Comparison of ENCODE assay signal across 15 cellular contexts in genomic region chr1:164635074-164635783, GRCh38.
DNase-seq lines count a peak whose midpoint lies in the region; ATAC-seq and TF ChIP-seq lines count a peak whose summit lies in the region.
"Had no signal": no experiment of that assay in that cellular context is flagged by ENCODE, and none has a peak within 500 bp of the region (broad histone marks: within the 10 kb centered on the region; RNA-seq: fewer than 3 reads in every experiment).

No MANE protein-coding gene starts in this region.

- no peak for DNase-seq in WTC11 (ENCODE audit: low spot score)
- no peak for DNase-seq in gastrocnemius medialis
- no peak for DNase-seq in LoVo (ENCODE audit: low spot score)
- no peak for DNase-seq in naive thymus-derived CD8-positive, alpha-beta T cell
- DNase-seq: activated CD4-positive, CD25-positive, alpha-beta regulatory T cell treated with anti-CD3 and anti-CD28 coated beads, Interleukin-2, amount 50 U/mL, for 72 hours; activated effector memory CD4-positive, alpha-beta T cell treated with anti-CD3 and anti-CD28 coated beads, Interleukin-2, amount 50 U/mL, for 16 hours; naive B cell; NCI-H187 treated with DMSO at 0.1 percent for 48 hours; T-helper 17 cell had no signal

- no peaks in the 10 kb centered on the region for H3K27me3 Mint-ChIP-seq in WTC11 (ENCODE audit: low read depth)
- H3K27me3 Mint-ChIP-seq in naive thymus-derived CD8-positive, alpha-beta T cell = peaks cover 0 to 2% (median 0%) of the 10 kb centered on the region in 5 donors
- H3K27me3 Mint-ChIP-seq: T-helper 17 cell had no signal

- intact Hi-C loops in gastrocnemius medialis (cut with DNase I; ENCODE audit: low total_unique reads) = no loop called here

- H3K36me3 ChIP-seq in HUES48 (ENCODE audit: control insufficient read depth, insufficient read depth, low read length) (0 out of 2 replicates have a peak, but pooled peaks cover 9% of the 10 kb centered on the region), iPS-18a (ENCODE audit: control insufficient read depth, low read depth, low read length) (no peaks in the 10 kb centered on the region), gastrocnemius medialis (no peaks in the 10 kb centered on the region)
- H3K36me3 ChIP-seq: ascending aorta, suprapubic skin had no signal

- H3K9me3 ChIP-seq in HUES48 (ENCODE audit: control insufficient read depth, insufficient read depth, low read length) (no peaks in the 10 kb centered on the region), iPS-18a (ENCODE audit: control insufficient read depth, low read depth, low read length) (no peaks in the 10 kb centered on the region), gastrocnemius medialis (no peaks in the 10 kb centered on the region)
- H3K9me3 ChIP-seq: ascending aorta, suprapubic skin had no signal

- no peaks in the 10 kb centered on the region for H3K9me3 Mint-ChIP-seq in WTC11
- H3K9me3 Mint-ChIP-seq in naive thymus-derived CD8-positive, alpha-beta T cell = peaks cover 0 to 2% (median 0%) of the 10 kb centered on the region in 9 donors

- H3K4me1 ChIP-seq in HUES48 (ENCODE audit: control insufficient read depth, insufficient read depth, low read length) (peaks cover 62% of the 10 kb centered on the region), iPS-18a (ENCODE audit: control insufficient read depth, low read depth, low read length) (peaks cover 53% of the 10 kb centered on the region), gastrocnemius medialis (peaks cover 89 to 95% of the 10 kb centered on the region in 2 donors)

- TF ChIP-seq CTCF in WTC11 (IDR thresholded peaks at IDR 0.05) (no peak), gastrocnemius medialis (IDR thresholded peaks at IDR 0.05 in 4 of 5, conservative IDR thresholded peaks at IDR 0.05 in 1 of 5) (no peak)

- peaks cover 84% of the 10 kb centered on the region for H3K4me1 Mint-ChIP-seq in WTC11
- H3K4me1 Mint-ChIP-seq in naive thymus-derived CD8-positive, alpha-beta T cell = no peaks in the 10 kb centered on the region
- H3K4me1 Mint-ChIP-seq: naive B cell, T-helper 17 cell had no signal

- H3K27me3 ChIP-seq in HUES48 (ENCODE audit: control insufficient read depth, insufficient read depth, low read length) = no peaks in the 10 kb centered on the region
- H3K27me3 ChIP-seq in iPS-18a (ENCODE audit: control insufficient read depth, insufficient read depth, low read length) = no peaks in the 10 kb centered on the region
- no peaks in the 10 kb centered on the region for H3K27me3 ChIP-seq in gastrocnemius medialis
- H3K27me3 ChIP-seq: ascending aorta, suprapubic skin had no signal

- ATAC-seq in WTC11 = peak; percentile 22
- no peak for ATAC-seq in gastrocnemius medialis
- ATAC-seq in HG03095 (IDR thresholded peaks at IDR 0.05; ENCODE audit: unreplicated experiment) = no peak
- no peak for ATAC-seq in naive thymus-derived CD8-positive, alpha-beta T cell
- ATAC-seq: Right ventricle myocardium inferior, T-helper 17 cell had no signal

- in situ Hi-C loops in gastrocnemius medialis (cut with MboI; ENCODE audit: low sequenced_read_pairs in 4 of 4) = loop anchor here in 1 of 4 donors (10.0 kb wide), 1 partner anchor 150 kb away; no protein-coding TSS in a partner anchor

- TF ChIP-seq POLR2A in gastrocnemius medialis (IDR thresholded peaks at IDR 0.05) = no peak

- H3K4me3 ChIP-seq in HUES48 (ENCODE audit: low read depth, low read length) (peak overlapping the region; percentile 28; the same call in 1 of the 2 replicates), iPS-18a (ENCODE audit: low read length) (peak overlapping the region; percentile 46), gastrocnemius medialis (no peak overlapping the region)
- H3K4me3 ChIP-seq: ascending aorta, suprapubic skin had no signal

- H3K36me3 Mint-ChIP-seq in WTC11 = peaks cover 7% of the 10 kb centered on the region; the same call in 1 of the 2 replicates
- H3K36me3 Mint-ChIP-seq in naive thymus-derived CD8-positive, alpha-beta T cell = no peaks in the 10 kb centered on the region
- H3K36me3 Mint-ChIP-seq: naive B cell had no signal

- H3K27ac ChIP-seq in HUES48 (ENCODE audit: low read depth, low read length) (peak overlapping the region; percentile 69), iPS-18a (ENCODE audit: low read length) (peak overlapping the region; percentile 63), gastrocnemius medialis (peak overlapping the region; percentile 84 to 92 (median 90))
- H3K27ac ChIP-seq: ascending aorta, suprapubic skin had no signal

- peak overlapping the region; percentile 44 for H3K4me3 Mint-ChIP-seq in WTC11
- no peak overlapping the region for H3K4me3 Mint-ChIP-seq in naive thymus-derived CD8-positive, alpha-beta T cell
- H3K4me3 Mint-ChIP-seq: naive B cell, T-helper 17 cell had no signal

- peak overlapping the region; percentile 90; the same call in 1 of the 2 replicates for H3K27ac Mint-ChIP-seq in WTC11
- no peak overlapping the region for H3K27ac Mint-ChIP-seq in naive thymus-derived CD8-positive, alpha-beta T cell
- H3K27ac Mint-ChIP-seq: naive B cell, T-helper 17 cell had no signal

- POLR2A ChIA-PET in WTC11 (lab: Charles Lee) = no interaction called here
- POLR2A ChIA-PET in naive thymus-derived CD8-positive, alpha-beta T cell (lab: Charles Lee) = no interaction called here

- CTCF ChIA-PET in WTC11 (lab: Charles Lee) = interaction anchor here (1.2 to 3.3 kb wide), 4 partner anchors 11 to 152 kb away, joined by 6 to 18 read pairs (median 10); no protein-coding TSS in a partner anchor

- H3K9ac ChIP-seq in HUES48 (ENCODE audit: low read depth, low read length) = no peak overlapping the region
- peak overlapping the region; percentile 25 for H3K9ac ChIP-seq in iPS-18a (ENCODE audit: low read length)

TF ChIP-seq in WTC11, 78 proteins besides CTCF, POLR2A, EP300 and RAD21:
- TF ChIP-seq ZNF317 (CRISPR knock-in tag; IDR thresholded peaks at IDR 0.05; ENCODE audit: borderline replicate concordance, low read depth) = no peak
- TF ChIP-seq, protein P1, sequence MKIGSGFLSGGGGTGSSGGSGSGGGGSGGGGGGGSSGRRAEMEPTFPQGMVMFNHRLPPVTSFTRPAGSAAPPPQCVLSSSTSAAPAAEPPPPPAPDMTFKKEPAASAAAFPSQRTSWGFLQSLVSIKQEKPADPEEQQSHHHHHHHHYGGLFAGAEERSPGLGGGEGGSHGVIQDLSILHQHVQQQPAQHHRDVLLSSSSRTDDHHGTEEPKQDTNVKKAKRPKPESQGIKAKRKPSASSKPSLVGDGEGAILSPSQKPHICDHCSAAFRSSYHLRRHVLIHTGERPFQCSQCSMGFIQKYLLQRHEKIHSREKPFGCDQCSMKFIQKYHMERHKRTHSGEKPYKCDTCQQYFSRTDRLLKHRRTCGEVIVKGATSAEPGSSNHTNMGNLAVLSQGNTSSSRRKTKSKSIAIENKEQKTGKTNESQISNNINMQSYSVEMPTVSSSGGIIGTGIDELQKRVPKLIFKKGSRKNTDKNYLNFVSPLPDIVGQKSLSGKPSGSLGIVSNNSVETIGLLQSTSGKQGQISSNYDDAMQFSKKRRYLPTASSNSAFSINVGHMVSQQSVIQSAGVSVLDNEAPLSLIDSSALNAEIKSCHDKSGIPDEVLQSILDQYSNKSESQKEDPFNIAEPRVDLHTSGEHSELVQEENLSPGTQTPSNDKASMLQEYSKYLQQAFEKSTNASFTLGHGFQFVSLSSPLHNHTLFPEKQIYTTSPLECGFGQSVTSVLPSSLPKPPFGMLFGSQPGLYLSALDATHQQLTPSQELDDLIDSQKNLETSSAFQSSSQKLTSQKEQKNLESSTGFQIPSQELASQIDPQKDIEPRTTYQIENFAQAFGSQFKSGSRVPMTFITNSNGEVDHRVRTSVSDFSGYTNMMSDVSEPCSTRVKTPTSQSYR (CRISPR knock-in tag; IDR thresholded peaks at IDR 0.05) = 0 out of 2 replicates have a peak, but pooled peaks have one; percentile 25

Comparison
In these comparisons a context has a peak if more than half of its experiments do, and no peak if none do; other contexts are left out.
1. H3K4me3 ChIP-seq: peak in HUES48 (single experiment) and iPS-18a (single experiment); none in gastrocnemius medialis (0 of 4).
2. Peak in every context shown above with its lines, with median percentiles within 50 percentile points of each other: H3K27ac ChIP-seq.